8 cellular contexts compared by ENCODE assay signal in the genomic region with DNA sequence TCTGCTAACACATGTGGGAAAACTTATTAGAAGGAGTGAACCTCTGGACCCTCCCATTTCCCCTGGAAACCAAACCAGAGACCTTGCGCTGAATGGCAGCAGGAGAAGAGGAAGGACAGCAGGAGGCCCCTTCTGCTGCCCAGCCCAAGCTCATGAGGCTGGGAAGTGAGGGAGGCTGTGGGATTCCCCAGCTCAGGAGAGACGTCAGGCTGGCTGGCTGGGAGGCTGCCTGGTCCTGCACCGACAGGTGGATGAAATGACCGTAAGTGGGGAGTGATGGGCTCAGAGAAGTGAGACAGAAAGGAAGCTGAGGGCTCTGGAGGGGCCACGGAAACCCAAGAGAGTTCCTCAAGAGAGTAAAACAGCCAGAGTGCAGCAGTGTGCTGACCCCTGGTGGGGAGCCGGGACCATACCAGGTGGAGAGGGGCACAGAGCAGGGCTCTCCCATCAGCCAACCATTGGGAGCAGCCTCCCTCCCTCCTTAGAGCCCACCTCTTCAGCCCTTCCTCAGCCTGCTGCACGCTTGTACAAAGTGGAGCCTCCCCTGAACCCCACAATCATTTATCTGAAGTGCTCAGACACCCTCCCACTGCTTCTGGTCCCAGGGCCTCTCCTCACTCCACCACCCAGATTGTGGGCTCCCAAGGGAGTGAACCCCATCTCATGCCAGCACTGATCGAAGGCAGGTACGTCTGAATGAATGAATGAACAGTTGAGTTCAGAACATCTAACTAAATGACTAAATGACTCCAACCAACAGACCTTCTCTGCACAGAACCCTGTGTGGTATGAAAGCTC. TPM values are rescaled to one million over a fixed set of nuclear protein-coding genes. Genes with fewer than 3 reads are reported as not detected.
DNase-seq lines count a peak whose midpoint lies in the region; ATAC-seq and TF ChIP-seq lines count a peak whose summit lies in the region.

No MANE protein-coding gene starts in this region.

- H3K27ac Mint-ChIP-seq in activated T-helper 1 cell treated with anti-CD3 and anti-CD28 coated beads, Interleukin-12 subunit alpha, Interleukin-12 subunit beta, Interleukin-2, Interleukin-4 antibody, amounts not matched to agents 30 ng/mL and 10 ng/mL and 1 ng/mL, durations not matched to agents 14 hours and 24 hours and 36 hours: no peak overlapping the region

- ATAC-seq in HG02840 (IDR thresholded peaks at IDR 0.05; ENCODE audit: low FRiP score, unreplicated experiment): no peak
- ATAC-seq in GM19455 (IDR thresholded peaks at IDR 0.05; ENCODE audit: unreplicated experiment): no peak

- H3K27me3 Mint-ChIP-seq in activated T-helper 1 cell treated with anti-CD3 and anti-CD28 coated beads, Interleukin-12 subunit alpha, Interleukin-12 subunit beta, Interleukin-2, Interleukin-4 antibody, amounts not matched to agents 30 ng/mL and 10 ng/mL and 1 ng/mL, durations not matched to agents 14 hours and 24 hours and 36 hours (ENCODE audit: insufficient read depth): peaks cover 15% of the 10 kb centered on the region

- 29% methylated on average over 9 of the region's 9 CpGs for WGBS in sigmoid colon, 2 donors

- H3K27me3 ChIP-seq in OCI-LY3 (ENCODE audit: low read depth, low read length) (peaks cover 22% of the 10 kb centered on the region), sigmoid colon (no peaks in the 10 kb centered on the region)

- no peaks in the 10 kb centered on the region for H3K36me3 ChIP-seq in OCI-LY3 (replicated peaks; ENCODE audit: low read depth, low read length)
- no peaks in the 10 kb centered on the region for H3K36me3 ChIP-seq in sigmoid colon

- H3K9me3 Mint-ChIP-seq in activated T-helper 1 cell treated with anti-CD3 and anti-CD28 coated beads, Interleukin-12 subunit alpha, Interleukin-12 subunit beta, Interleukin-2, Interleukin-4 antibody, amounts not matched to agents 30 ng/mL and 10 ng/mL and 1 ng/mL, durations not matched to agents 14 hours and 24 hours and 36 hours: no peaks in the 10 kb centered on the region

- no peaks in the 10 kb centered on the region for H3K79me2 ChIP-seq in OCI-LY3 (ENCODE audit: low read length)

- no peak overlapping the region; the same call in 1 of the 2 replicates for H2AFZ ChIP-seq in OCI-LY3 (ENCODE audit: low read depth, low read length)

- H3K4me3 ChIP-seq in OCI-LY3 (ENCODE audit: low read length) (peak overlapping the region; percentile 61), foreskin fibroblast (ENCODE audit: low read depth in 1 of 2, low read length in 2 of 2) (no peak overlapping the region), sigmoid colon (no peak overlapping the region)

- H4K20me1 ChIP-seq in OCI-LY3 (ENCODE audit: insufficient read depth, low read length): no peaks in the 10 kb centered on the region

- TF ChIP-seq CTCF in OCI-LY3 (IDR thresholded peaks at IDR 0.05; ENCODE audit: low read depth, low read length) (peak; percentile 86), foreskin fibroblast (IDR thresholded peaks at IDR 0.05; ENCODE audit: low read depth, low read length) (peak; percentile 83), sigmoid colon (IDR thresholded peaks at IDR 0.05) (peak; percentile 5 to 37 (median 32))

- H3K9ac ChIP-seq in OCI-LY3 (ENCODE audit: low read length): no peak overlapping the region; the same call in 1 of the 2 replicates

- H3K36me3 Mint-ChIP-seq in activated T-helper 1 cell treated with anti-CD3 and anti-CD28 coated beads, Interleukin-12 subunit alpha, Interleukin-12 subunit beta, Interleukin-2, Interleukin-4 antibody, amounts not matched to agents 30 ng/mL and 10 ng/mL and 1 ng/mL, durations not matched to agents 14 hours and 24 hours and 36 hours (ENCODE audit: low read depth): peaks cover 1% of the 10 kb centered on the region

- peak overlapping the region; percentile 70 for H3K4me2 ChIP-seq in OCI-LY3 (ENCODE audit: low read length)

- intact Hi-C loops in activated T-helper 1 cell treated with anti-CD3 and anti-CD28 coated beads, Interleukin-12 subunit alpha, Interleukin-12 subunit beta, Interleukin-2, Interleukin-4 antibody, amounts not matched to agents 30 ng/mL and 10 ng/mL and 1 ng/mL, durations not matched to agents 14 hours and 24 hours and 36 hours (cut with micrococcal nuclease): loop anchor here (5.0 kb wide), 1 partner anchor 193 kb away; no protein-coding TSS in a partner anchor
- intact Hi-C loops in sigmoid colon (cut with DNase I): loop anchor here (10.0 kb wide), 1 partner anchor 254 kb away; a partner anchor contains a TSS

- H3K4me1 ChIP-seq in OCI-LY3 (ENCODE audit: low read length): peaks cover 26% of the 10 kb centered on the region
- peaks cover 0 to 31% (median 28%) of the 10 kb centered on the region in 4 donors for H3K4me1 ChIP-seq in sigmoid colon

- H3K27ac ChIP-seq in OCI-LY3 (ENCODE audit: low read length) (no peak overlapping the region), sigmoid colon (no peak overlapping the region)

- no peak overlapping the region for H3K4me3 Mint-ChIP-seq in activated T-helper 1 cell treated with anti-CD3 and anti-CD28 coated beads, Interleukin-12 subunit alpha, Interleukin-12 subunit beta, Interleukin-2, Interleukin-4 antibody, amounts not matched to agents 30 ng/mL and 10 ng/mL and 1 ng/mL, durations not matched to agents 14 hours and 24 hours and 36 hours

- peak; percentile 61 for DNase-seq in EH (ENCODE audit: low read depth)
- DNase-seq in HK-2 (ENCODE audit: unreplicated experiment): peak; percentile 56
- DNase-seq in activated T-helper 1 cell treated with anti-CD3 and anti-CD28 coated beads, Interleukin-12 subunit alpha, Interleukin-12 subunit beta, Interleukin-2, Interleukin-4 antibody, amounts not matched to agents 30 ng/mL and 10 ng/mL and 1 ng/mL, durations not matched to agents 14 hours and 24 hours and 36 hours (ENCODE audit: low spot score): peak; percentile 38
- DNase-seq in foreskin fibroblast: peak in 1 of 2 donors; percentile 71
- peak; percentile 78 for DNase-seq in sigmoid colon

- peaks cover 38% of the 10 kb centered on the region for H3K4me1 Mint-ChIP-seq in activated T-helper 1 cell treated with anti-CD3 and anti-CD28 coated beads, Interleukin-12 subunit alpha, Interleukin-12 subunit beta, Interleukin-2, Interleukin-4 antibody, amounts not matched to agents 30 ng/mL and 10 ng/mL and 1 ng/mL, durations not matched to agents 14 hours and 24 hours and 36 hours (ENCODE audit: low read depth)

- TF ChIP-seq POLR2A in sigmoid colon (IDR thresholded peaks at IDR 0.05): no peak

- TF ChIP-seq EP300 in sigmoid colon (IDR thresholded peaks at IDR 0.05): no peak

- no peaks in the 10 kb centered on the region for H3K9me3 ChIP-seq in OCI-LY3 (ENCODE audit: insufficient read depth, low read length)
- H3K9me3 ChIP-seq in sigmoid colon: no peaks in the 10 kb centered on the region

RNA-seq across cellular contexts. Expression of a gene that starts 14.0 kb away (rescaled TPM):
- total RNA-seq in activated T-helper 1 cell treated with anti-CD3 and anti-CD28 coated beads, Interleukin-12 subunit alpha, Interleukin-12 subunit beta, Interleukin-2, Interleukin-4 antibody, amounts not matched to agents 30 ng/mL and 10 ng/mL and 1 ng/mL, durations not matched to agents 14 hours and 24 hours and 36 hours: 8.9 and 12.8 TPM in 2 replicates
- 10 to 100 TPM in 2 of 4 donors, 1 to 10 TPM in 2; 9.2 to 11.1 (median 10.1) TPM for total RNA-seq in sigmoid colon
- polyA plus RNA-seq in sigmoid colon: 10 to 100 TPM in 1 of 3 donors, 1 to 10 TPM in 2; 4.2 to 17.0 (median 4.9) TPM

RNA-seq across cellular contexts. Expression of a gene that starts 30.5 kb away (rescaled TPM):
- 52.7 and 60.3 TPM in 2 replicates for total RNA-seq in activated T-helper 1 cell treated with anti-CD3 and anti-CD28 coated beads, Interleukin-12 subunit alpha, Interleukin-12 subunit beta, Interleukin-2, Interleukin-4 antibody, amounts not matched to agents 30 ng/mL and 10 ng/mL and 1 ng/mL, durations not matched to agents 14 hours and 24 hours and 36 hours
- 100 to 1,000 TPM in 3 of 4 donors, 10 to 100 TPM in 1; 41.7 to 276 (median 167) TPM for total RNA-seq in sigmoid colon
- 10 to 100 TPM; 31.2 to 65.9 (median 45.0) TPM for polyA plus RNA-seq in sigmoid colon

RNA-seq across cellular contexts. Expression of a gene that starts 49.0 kb away (rescaled TPM):
- total RNA-seq in activated T-helper 1 cell treated with anti-CD3 and anti-CD28 coated beads, Interleukin-12 subunit alpha, Interleukin-12 subunit beta, Interleukin-2, Interleukin-4 antibody, amounts not matched to agents 30 ng/mL and 10 ng/mL and 1 ng/mL, durations not matched to agents 14 hours and 24 hours and 36 hours: 56.2 and 63.3 TPM in 2 replicates
- total RNA-seq in sigmoid colon: 10 to 100 TPM; 30.2 to 48.7 (median 38.2) TPM
- 10 to 100 TPM; 58.9 to 64.5 (median 61.7) TPM for polyA plus RNA-seq in sigmoid colon

RNA-seq across cellular contexts. Expression of a gene that starts 58.8 kb away (rescaled TPM):
- 0.44 TPM in 1 of 2 replicates, not detected in the other for total RNA-seq in activated T-helper 1 cell treated with anti-CD3 and anti-CD28 coated beads, Interleukin-12 subunit alpha, Interleukin-12 subunit beta, Interleukin-2, Interleukin-4 antibody, amounts not matched to agents 30 ng/mL and 10 ng/mL and 1 ng/mL, durations not matched to agents 14 hours and 24 hours and 36 hours
- total RNA-seq in sigmoid colon: 1 to 10 TPM in 2 of 4 donors, under 1 TPM in 1, not detected in 1; 0.41 to 5.7 (median 1.2) TPM
- polyA plus RNA-seq in sigmoid colon: under 1 TPM in 1 of 3 donors, not detected in 2; 0.61 TPM

Comparison
In these comparisons a context has a peak if more than half of its experiments do, and no peak if none do; other contexts are left out.
1. CTCF ChIP-seq: peak in every context shown above with its lines; median percentile 86 in OCI-LY3; 83 in foreskin fibroblast; 32 in sigmoid colon.